In the genomic region with DNA sequence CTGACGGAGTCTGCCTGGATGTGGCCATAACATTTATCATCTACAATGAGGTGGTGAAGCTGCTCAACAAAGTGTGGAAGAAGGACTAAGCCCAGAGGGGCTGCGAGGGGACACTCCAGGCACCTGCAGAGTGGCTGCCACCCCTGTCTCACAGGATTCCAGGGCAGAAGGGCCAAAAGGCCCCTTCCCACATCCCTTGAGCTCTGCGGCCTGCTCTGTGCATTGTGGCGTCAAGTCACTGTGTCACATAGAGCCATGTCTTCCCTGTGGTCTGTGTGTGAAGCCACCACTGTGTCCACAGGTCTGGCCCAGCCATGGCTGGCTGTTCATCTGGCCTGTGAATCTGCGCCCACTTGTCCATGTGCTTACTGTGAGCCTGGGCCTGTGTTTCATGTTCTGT, we compare ENCODE assay signal across 29 cellular contexts.
"Had no signal": no experiment of that assay in that cellular context is flagged by ENCODE, and none has a peak within 500 bp of the region (broad histone marks: within the 10 kb centered on the region; RNA-seq: fewer than 3 reads in every experiment).

No MANE protein-coding gene starts in this region.

- ATAC-seq: activated CD8-positive, alpha-beta memory T cell treated with anti-CD3 and anti-CD28 coated beads, Interleukin-2, amount 10 ng/mL, durations not matched to agents 7 days and 5 days had no signal

- H3K36me3 Mint-ChIP-seq: activated CD8-positive, alpha-beta memory T cell treated with anti-CD3 and anti-CD28 coated beads, Interleukin-2, amount 10 ng/mL, durations not matched to agents 7 days and 5 days; activated naive CD8-positive, alpha-beta T cell treated with anti-CD3 and anti-CD28 coated beads for 36 hours had no signal

- H3K4me3 ChIP-seq: PC-9 had no signal

- H3K36me3 ChIP-seq: brain microvascular endothelial cell, WERI-Rb-1 had no signal

- DNase-seq: activated CD4-positive, alpha-beta memory T cell treated with anti-CD3 and anti-CD28 coated beads, Interleukin-2, amount 10 ng/mL, durations not matched to agents 7 days and 5 days; activated CD4-positive, alpha-beta T cell treated with anti-CD3 and anti-CD28 coated beads for 1 hour; activated CD4-positive, alpha-beta T cell treated with anti-CD3 and anti-CD28 coated beads for 48 hours; activated CD4-positive, CD25-positive, alpha-beta regulatory T cell; activated CD8-positive, alpha-beta memory T cell treated with anti-CD3 and anti-CD28 coated beads, Interleukin-2, amount 10 ng/mL, durations not matched to agents 7 days and 5 days; activated CD8-positive, alpha-beta memory T cell treated with anti-CD3 and anti-CD28 coated beads, Interleukin-2, amount 50 U/mL, for 48 hours; activated effector memory CD4-positive, alpha-beta T cell treated with Interleukin-2 at 50 U/mL for 16 hours; activated naive CD4-positive, alpha-beta T cell treated with anti-CD3 and anti-CD28 coated beads, Interleukin-2, amount 50 U/mL, for 16 hours; activated naive CD8-positive, alpha-beta T cell treated with anti-CD3 and anti-CD28 coated beads for 36 hours; activated T-cell treated with anti-CD3 and anti-CD28 coated beads, Interleukin-2, amount 50 U/mL, for 48 hours; amniotic stem cell; brain microvascular endothelial cell; MM.1S; MV-4-11; NCI-H1092; NCI-H1436 treated with DMSO at 0.1 percent for 48 hours; NCI-H1694 treated with DMSO at 0.1 percent for 48 hours; NCI-H2029; NCI-H345; NCI-H524 treated with DMSO at 0.1 percent for 48 hours; NK-92 treated with Interleukin-12 subunit alpha and Interleukin-12 subunit beta, amount 100 ng/mL, for 24 hours; PC-9; Right ventricle myocardium superior; SW 1271; T-helper 1 cell; T1000; WERI-Rb-1 had no signal

- H3K27me3 ChIP-seq: brain microvascular endothelial cell had no signal

- H3K27me3 Mint-ChIP-seq: activated CD4-positive, alpha-beta memory T cell treated with anti-CD3 and anti-CD28 coated beads, Interleukin-2, amount 10 ng/mL, durations not matched to agents 7 days and 5 days; activated CD8-positive, alpha-beta memory T cell treated with anti-CD3 and anti-CD28 coated beads, Interleukin-2, amount 10 ng/mL, durations not matched to agents 7 days and 5 days; activated naive CD8-positive, alpha-beta T cell treated with anti-CD3 and anti-CD28 coated beads for 36 hours had no signal

- H3K4me3 Mint-ChIP-seq: activated CD4-positive, alpha-beta memory T cell treated with anti-CD3 and anti-CD28 coated beads, Interleukin-2, amount 10 ng/mL, durations not matched to agents 7 days and 5 days; activated CD8-positive, alpha-beta memory T cell treated with anti-CD3 and anti-CD28 coated beads, Interleukin-2, amount 10 ng/mL, durations not matched to agents 7 days and 5 days; activated naive CD8-positive, alpha-beta T cell treated with anti-CD3 and anti-CD28 coated beads for 36 hours had no signal

- H3K27ac Mint-ChIP-seq: activated CD4-positive, alpha-beta memory T cell treated with anti-CD3 and anti-CD28 coated beads, Interleukin-2, amount 10 ng/mL, durations not matched to agents 7 days and 5 days; activated CD8-positive, alpha-beta memory T cell treated with anti-CD3 and anti-CD28 coated beads, Interleukin-2, amount 10 ng/mL, durations not matched to agents 7 days and 5 days; activated naive CD8-positive, alpha-beta T cell treated with anti-CD3 and anti-CD28 coated beads for 36 hours had no signal

- H3K4me1 Mint-ChIP-seq: activated CD4-positive, alpha-beta memory T cell treated with anti-CD3 and anti-CD28 coated beads, Interleukin-2, amount 10 ng/mL, durations not matched to agents 7 days and 5 days; activated CD8-positive, alpha-beta memory T cell treated with anti-CD3 and anti-CD28 coated beads, Interleukin-2, amount 10 ng/mL, durations not matched to agents 7 days and 5 days; activated naive CD8-positive, alpha-beta T cell treated with anti-CD3 and anti-CD28 coated beads for 36 hours had no signal

- H3K27ac ChIP-seq: brain microvascular endothelial cell, KMS-11, PC-9, RWPE1, WERI-Rb-1 had no signal
